26 cellular contexts compared by ENCODE assay signal in genomic region chr5:175753536-175753890, GRCh38.
"Had no signal": no experiment of that assay in that cellular context is flagged by ENCODE, and none has a peak within 500 bp of the region (broad histone marks: within the 10 kb centered on the region; RNA-seq: fewer than 3 reads in every experiment).

No MANE protein-coding gene starts in this region.

- DNase-seq: activated CD4-positive, alpha-beta memory T cell treated with anti-CD3 and anti-CD28 coated beads, Interleukin-2, amount 10 ng/mL, durations not matched to agents 7 days and 5 days; activated CD4-positive, alpha-beta T cell treated with anti-CD3 and anti-CD28 coated beads for 1 hour; activated CD4-positive, alpha-beta T cell treated with anti-CD3 and anti-CD28 coated beads for 4 hours; activated CD4-positive, alpha-beta T cell treated with anti-CD3 and anti-CD28 coated beads, Interleukin-2, amount 10 ng/mL, durations not matched to agents 7 days and 5 days; activated CD4-positive, alpha-beta T cell treated with anti-CD3 and anti-CD28 coated beads, Interleukin-2, amount 50 U/mL, for 4 hours; activated CD4-positive, CD25-positive, alpha-beta regulatory T cell; activated CD8-positive, alpha-beta memory T cell treated with anti-CD3 and anti-CD28 coated beads, Interleukin-2, amount 50 U/mL, for 4 hours; activated effector memory CD4-positive, alpha-beta T cell treated with anti-CD3 and anti-CD28 coated beads, Interleukin-2, amount 50 U/mL, for 16 hours; activated naive CD4-positive, alpha-beta T cell treated with anti-CD3 and anti-CD28 coated beads for 36 hours; activated naive CD8-positive, alpha-beta T cell treated with anti-CD3 and anti-CD28 coated beads for 36 hours; activated naive CD8-positive, alpha-beta T cell treated with anti-CD3 and anti-CD28 coated beads, Interleukin-2, amount 50 U/mL, for 24 hours; activated T-cell treated with anti-CD3 and anti-CD28 coated beads, Interleukin-2, amount 50 U/mL, for 1 hour; activated T-cell treated with anti-CD3 and anti-CD28 coated beads, Interleukin-2, amount 50 U/mL, for 48 hours; amygdala; aorta; body of pancreas; effector CD8-positive, alpha-beta T cell; esophagus squamous epithelium; foreskin melanocyte; T-helper 2 cell had no signal

- H3K36me3 ChIP-seq: adrenal gland, esophagus squamous epithelium, gastroesophageal sphincter had no signal

- ATAC-seq: activated naive CD8-positive, alpha-beta T cell treated with anti-CD3 and anti-CD28 coated beads, Interleukin-2, amount 50 U/mL, for 24 hours; body of pancreas; gastroesophageal sphincter had no signal

- H3K9me3 ChIP-seq: adrenal gland, body of pancreas, esophagus squamous epithelium, gastroesophageal sphincter had no signal

- H3K4me3 Mint-ChIP-seq: activated CD4-positive, alpha-beta memory T cell treated with anti-CD3 and anti-CD28 coated beads, Interleukin-2, amount 10 ng/mL, durations not matched to agents 7 days and 5 days; activated CD4-positive, alpha-beta T cell treated with anti-CD3 and anti-CD28 coated beads, Interleukin-2, amount 10 ng/mL, durations not matched to agents 7 days and 5 days; activated naive CD4-positive, alpha-beta T cell treated with anti-CD3 and anti-CD28 coated beads for 36 hours; activated naive CD4-positive, alpha-beta T cell treated with anti-CD3 and anti-CD28 coated beads, Interleukin-2, amount 50 U/mL, for 24 hours; activated naive CD8-positive, alpha-beta T cell treated with anti-CD3 and anti-CD28 coated beads for 36 hours; activated naive CD8-positive, alpha-beta T cell treated with anti-CD3 and anti-CD28 coated beads, Interleukin-2, amount 50 U/mL, for 24 hours; activated T-helper 1 cell treated with anti-CD3 and anti-CD28 coated beads, Interleukin-12 subunit alpha, Interleukin-12 subunit beta, Interleukin-2, Interleukin-4 antibody, amounts not matched to agents 30 ng/mL and 10 ng/mL and 1 ng/mL, durations not matched to agents 14 hours and 24 hours and 36 hours had no signal

- H3K36me3 Mint-ChIP-seq: activated naive CD4-positive, alpha-beta T cell treated with anti-CD3 and anti-CD28 coated beads, Interleukin-2, amount 50 U/mL, for 24 hours; activated naive CD8-positive, alpha-beta T cell treated with anti-CD3 and anti-CD28 coated beads for 36 hours had no signal

- H3K4me1 Mint-ChIP-seq: activated CD4-positive, alpha-beta memory T cell treated with anti-CD3 and anti-CD28 coated beads, Interleukin-2, amount 10 ng/mL, durations not matched to agents 7 days and 5 days; activated CD4-positive, alpha-beta T cell treated with anti-CD3 and anti-CD28 coated beads, Interleukin-2, amount 10 ng/mL, durations not matched to agents 7 days and 5 days; activated naive CD4-positive, alpha-beta T cell treated with anti-CD3 and anti-CD28 coated beads, Interleukin-2, amount 50 U/mL, for 24 hours; activated naive CD8-positive, alpha-beta T cell treated with anti-CD3 and anti-CD28 coated beads for 36 hours; activated naive CD8-positive, alpha-beta T cell treated with anti-CD3 and anti-CD28 coated beads, Interleukin-2, amount 50 U/mL, for 24 hours had no signal

- H3K9me3 Mint-ChIP-seq: activated CD4-positive, alpha-beta memory T cell treated with anti-CD3 and anti-CD28 coated beads, Interleukin-2, amount 10 ng/mL, durations not matched to agents 7 days and 5 days; activated CD4-positive, alpha-beta T cell treated with anti-CD3 and anti-CD28 coated beads, Interleukin-2, amount 10 ng/mL, durations not matched to agents 7 days and 5 days; activated naive CD4-positive, alpha-beta T cell treated with anti-CD3 and anti-CD28 coated beads for 36 hours; activated naive CD4-positive, alpha-beta T cell treated with anti-CD3 and anti-CD28 coated beads, Interleukin-2, amount 50 U/mL, for 24 hours; activated naive CD8-positive, alpha-beta T cell treated with anti-CD3 and anti-CD28 coated beads for 36 hours; activated naive CD8-positive, alpha-beta T cell treated with anti-CD3 and anti-CD28 coated beads, Interleukin-2, amount 50 U/mL, for 24 hours; activated T-helper 2 cell treated with anti-CD3 and anti-CD28 coated beads, Interferon-gamma antibody, Interleukin-2, Interleukin-4, amounts not matched to agents 10 μg/mL and 5 μg/mL and 100 μg/mL, durations not matched to agents 14 hours and 24 hours and 36 hours had no signal

- H3K27ac ChIP-seq: adrenal gland, body of pancreas, epithelial cell of prostate, esophagus squamous epithelium, gastroesophageal sphincter had no signal

- H3K4me3 ChIP-seq: adrenal gland, body of pancreas, esophagus squamous epithelium, gastroesophageal sphincter had no signal

- H3K27ac Mint-ChIP-seq: activated CD4-positive, alpha-beta memory T cell treated with anti-CD3 and anti-CD28 coated beads, Interleukin-2, amount 10 ng/mL, durations not matched to agents 7 days and 5 days; activated CD4-positive, alpha-beta T cell treated with anti-CD3 and anti-CD28 coated beads, Interleukin-2, amount 10 ng/mL, durations not matched to agents 7 days and 5 days; activated naive CD4-positive, alpha-beta T cell treated with anti-CD3 and anti-CD28 coated beads for 36 hours; activated naive CD8-positive, alpha-beta T cell treated with anti-CD3 and anti-CD28 coated beads for 36 hours; activated naive CD8-positive, alpha-beta T cell treated with anti-CD3 and anti-CD28 coated beads, Interleukin-2, amount 50 U/mL, for 24 hours; activated T-helper 1 cell treated with anti-CD3 and anti-CD28 coated beads, Interleukin-12 subunit alpha, Interleukin-12 subunit beta, Interleukin-2, Interleukin-4 antibody, amounts not matched to agents 30 ng/mL and 10 ng/mL and 1 ng/mL, durations not matched to agents 14 hours and 24 hours and 36 hours; activated T-helper 2 cell treated with anti-CD3 and anti-CD28 coated beads, Interferon-gamma antibody, Interleukin-2, Interleukin-4, amounts not matched to agents 10 μg/mL and 5 μg/mL and 100 μg/mL, durations not matched to agents 14 hours and 24 hours and 36 hours had no signal

- H3K4me1 ChIP-seq: adrenal gland, body of pancreas, gastroesophageal sphincter had no signal
